Comparison of ENCODE assay signal across 25 cellular contexts in genomic region chr1:56099766-56100165, GRCh38.
A peak's percentile ranks its signal among the peaks of the same experiment; 100 is the strongest.
DNase-seq lines count a peak whose midpoint lies in the region; ATAC-seq and TF ChIP-seq lines count a peak whose summit lies in the region.
"Had no signal": no experiment of that assay in that cellular context is flagged by ENCODE, and none has a peak within 500 bp of the region (broad histone marks: within the 10 kb centered on the region; RNA-seq: fewer than 3 reads in every experiment).

No MANE protein-coding gene starts in this region.

- H4K20me1 ChIP-seq in GM23248 (ENCODE audit: insufficient read depth) (no peaks in the 10 kb centered on the region), PC-3 (ENCODE audit: low read length) (no peaks in the 10 kb centered on the region)

- in situ Hi-C loops in GM23248 (cut with MboI): loop anchor here (25.0 kb wide), 1 partner anchor 387 kb away; no protein-coding TSS in a partner anchor

- no peak overlapping the region for H2AK5ac ChIP-seq in mesenchymal stem cell (ENCODE audit: low read length, severe bottlenecking)

- no peaks in the 10 kb centered on the region for H3K9me3 ChIP-seq in GM23248 (ENCODE audit: low read depth)
- peaks cover 21% of the 10 kb centered on the region for H3K9me3 ChIP-seq in mesenchymal stem cell (ENCODE audit: control insufficient read depth, low read length)
- peaks cover 8% of the 10 kb centered on the region; the same call in 1 of the 2 replicates for H3K9me3 ChIP-seq in PC-3 (ENCODE audit: low read length)

- H3F3A ChIP-seq in GM23248 (ENCODE audit: insufficient read depth) (peaks cover 63% of the 10 kb centered on the region), PC-3 (ENCODE audit: low read length, unreplicated experiment) (no peaks in the 10 kb centered on the region)

- H4K8ac ChIP-seq in mesenchymal stem cell (ENCODE audit: low read length): no peak overlapping the region

- H3K4me3 ChIP-seq in AG10803 (ENCODE audit: low read length) (no peak overlapping the region), GM23248 (no peak overlapping the region), mesenchymal stem cell (ENCODE audit: insufficient read depth in 1 of 2, low read depth in 1 of 2, low read length in 2 of 2) (no peak overlapping the region), PC-3 (ENCODE audit: low read length) (no peak overlapping the region)
- H3K4me3 ChIP-seq: A549 had no signal

- H3K23ac ChIP-seq in mesenchymal stem cell (ENCODE audit: low read length in 2 of 2): no peak overlapping the region

- CTCF ChIA-PET in PC-3 (lab: Charles Lee): no interaction called here

- H3K4me1 ChIP-seq in GM23248 (ENCODE audit: insufficient read depth) (peaks cover 58% of the 10 kb centered on the region), mesenchymal stem cell (ENCODE audit: control insufficient read depth, insufficient read depth, low read depth, low read length) (no peaks in the 10 kb centered on the region), PC-3 (ENCODE audit: insufficient read depth, low read length) (no peaks in the 10 kb centered on the region)
- H3K4me1 ChIP-seq: A549 had no signal

- H3K79me1 ChIP-seq in mesenchymal stem cell (replicated peaks; ENCODE audit: low read length, poor library complexity, severe bottlenecking): no peaks in the 10 kb centered on the region

- no peak overlapping the region for H3K18ac ChIP-seq in mesenchymal stem cell (ENCODE audit: low read depth in 1 of 2, low read length in 2 of 2)

- no peak overlapping the region for H3K4ac ChIP-seq in mesenchymal stem cell (ENCODE audit: low read depth in 1 of 2, low read length in 2 of 2)

- H2AFZ ChIP-seq in GM23248 (no peak overlapping the region), mesenchymal stem cell (ENCODE audit: low read depth, low read length) (no peak overlapping the region), PC-3 (ENCODE audit: low read length) (no peak overlapping the region)

- H4K91ac ChIP-seq in mesenchymal stem cell (ENCODE audit: low read length): peak overlapping the region; percentile 27

- peak; percentile 79 for DNase-seq in AG10803 (ENCODE audit: low read depth)
- DNase-seq in GM23248: peak; percentile 71
- peak; percentile 43 for DNase-seq in fibroblast of gingiva (ENCODE audit: low read depth)
- peak; percentile 19 for DNase-seq in mesenchymal stem cell
- DNase-seq in PC-3: no peak
- no peak for DNase-seq in HuH-7.5 (ENCODE audit: low spot score)
- DNase-seq: AML-193; C1 segment of cervical spinal cord; CD8-positive, alpha-beta T cell; DMS153; H9; HFFc6; NCI-H1092 treated with DMSO at 0.1 percent for 48 hours; NCI-H1436 treated with DMSO at 0.1 percent for 48 hours; NCI-H1930; NCI-H226; NCI-H510A treated with DMSO at 0.1 percent for 48 hours; NCI-H748 treated with DMSO at 0.1 percent for 48 hours; OCI-M1; RPMI8226; SHP77 had no signal

- no peak for TF ChIP-seq CTCF in AG10803 (conservative IDR thresholded peaks at IDR 0.05; ENCODE audit: low read length)
- TF ChIP-seq CTCF in PC-3 (conservative IDR thresholded peaks at IDR 0.05; ENCODE audit: low read depth, low read length): no peak

- H3K79me2 ChIP-seq in GM23248 (ENCODE audit: insufficient read depth) (no peaks in the 10 kb centered on the region), PC-3 (ENCODE audit: low read length) (no peaks in the 10 kb centered on the region)

- H3K27ac ChIP-seq in GM23248 (peak overlapping the region; percentile 79), mesenchymal stem cell (ENCODE audit: low read length, poor library complexity, severe bottlenecking) (no peak overlapping the region), PC-3 (ENCODE audit: low read length) (no peak overlapping the region)
- H3K27ac ChIP-seq: A549, KMS-11 had no signal

- H2BK15ac ChIP-seq in mesenchymal stem cell (ENCODE audit: low read depth, poor library complexity, severe bottlenecking): no peak overlapping the region

- H2BK12ac ChIP-seq in mesenchymal stem cell (ENCODE audit: low read length in 2 of 2): no peak overlapping the region

- H3K27me3 ChIP-seq in GM23248 (replicated peaks; ENCODE audit: insufficient read depth) (no peaks in the 10 kb centered on the region), mesenchymal stem cell (ENCODE audit: control insufficient read depth in 1 of 2, insufficient read depth in 1 of 2, low read length in 2 of 2) (no peaks in the 10 kb centered on the region), PC-3 (ENCODE audit: low read length) (no peaks in the 10 kb centered on the region)

- H3K36me3 ChIP-seq in GM23248 (ENCODE audit: low read depth): no peaks in the 10 kb centered on the region
- H3K36me3 ChIP-seq in mesenchymal stem cell (ENCODE audit: control insufficient read depth in 1 of 2, insufficient read depth in 2 of 2, low read depth in 1 of 2, low read length in 2 of 2): no peaks in the 10 kb centered on the region
- H3K36me3 ChIP-seq in PC-3 (ENCODE audit: low read depth, low read length): 0 out of 2 replicates have a peak, but pooled peaks cover 3% of the 10 kb centered on the region

- H3K9me2 ChIP-seq in GM23248 (ENCODE audit: insufficient read depth) (peaks cover 4% of the 10 kb centered on the region; the same call in 1 of the 2 replicates), PC-3 (replicated peaks; ENCODE audit: low read length) (no peaks in the 10 kb centered on the region)

- H3K4me2 ChIP-seq in GM23248 (ENCODE audit: unreplicated experiment) (peak overlapping the region; percentile 64), mesenchymal stem cell (ENCODE audit: low read length, poor library complexity, severe bottlenecking) (no peak overlapping the region), PC-3 (ENCODE audit: low read length) (no peak overlapping the region)
- H3K4me2 ChIP-seq: A549, KMS-11 had no signal

- H2BK5ac ChIP-seq in mesenchymal stem cell (ENCODE audit: low read depth, low read length, poor library complexity, severe bottlenecking): no peak overlapping the region

- no peak overlapping the region for H2BK120ac ChIP-seq in mesenchymal stem cell (ENCODE audit: low read depth, low read length)

- intact Hi-C loops in PC-3 (cut with micrococcal nuclease): no loop called here

- 0 out of 2 replicates have a peak overlapping the region, but pooled peaks have one; percentile 17 for H3K9ac ChIP-seq in GM23248
- peak overlapping the region; percentile 28 for H3K9ac ChIP-seq in mesenchymal stem cell (ENCODE audit: low read length)
- H3K9ac ChIP-seq in PC-3 (ENCODE audit: low read length): no peak overlapping the region
- H3K9ac ChIP-seq: KMS-11 had no signal

- no TSS peak for BruUV-seq in PC-3 (replicated peaks; lab: Mats Ljungman, UMichigan)

- no peak overlapping the region for H3K14ac ChIP-seq in mesenchymal stem cell (ENCODE audit: low read length in 2 of 2)

- ATAC-seq in PC-3 (no peak), HG02763 (IDR thresholded peaks at IDR 0.05; ENCODE audit: unreplicated experiment) (no peak), HG03378 (IDR thresholded peaks at IDR 0.05; ENCODE audit: unreplicated experiment) (no peak)
- ATAC-seq: A549; CD8-positive, alpha-beta T cell had no signal

- WGBS in GM23248 (ENCODE audit: low coverage in 1 of 2, low lambda C conversion rate in 2 of 2, missing lambda C conversion rate in 2 of 2), 2 experiments: 88 to 100% methylated on average over 1 of the region's 1 CpG
- WGBS in mesenchymal stem cell: 82% methylated on average over 1 of the region's 1 CpG

- POLR2A ChIA-PET in PC-3 (lab: Charles Lee; ENCODE audit: unreplicated experiment): no interaction called here

Comparison
In these comparisons a context has a peak if more than half of its experiments do, and no peak if none do; other contexts are left out.
1. DNase-seq: peak in AG10803 (single experiment), GM23248 (single experiment), fibroblast of gingiva (single experiment) and mesenchymal stem cell (single experiment); none in PC-3 (single experiment) and HuH-7.5 (single experiment).